Comparison of ENCODE assay signal across 17 cellular contexts in genomic region chr1:41734201-41734915, GRCh38.
"Had no signal": no experiment of that assay in that cellular context is flagged by ENCODE, and none has a peak within 500 bp of the region (broad histone marks: within the 10 kb centered on the region; RNA-seq: fewer than 3 reads in every experiment).

No MANE protein-coding gene starts in this region.

- H3K4me3 Mint-ChIP-seq: activated CD4-positive, alpha-beta memory T cell treated with anti-CD3 and anti-CD28 coated beads, Interleukin-2, amount 10 ng/mL, durations not matched to agents 7 days and 5 days; activated naive CD4-positive, alpha-beta T cell treated with anti-CD3 and anti-CD28 coated beads for 36 hours; activated T-helper 17 cell treated with anti-CD3 and anti-CD28 coated beads, Interleukin-2, amount 50 U/mL, for 72 hours had no signal

- H3K4me3 ChIP-seq: adrenal gland, esophagus squamous epithelium, heart right ventricle, left lung, tibial artery had no signal

- ATAC-seq: activated T-helper 17 cell treated with anti-CD3 and anti-CD28 coated beads, Interleukin-2, amount 50 U/mL, for 72 hours; left lung had no signal

- H3K27me3 Mint-ChIP-seq: activated CD4-positive, alpha-beta memory T cell treated with anti-CD3 and anti-CD28 coated beads, Interleukin-2, amount 10 ng/mL, durations not matched to agents 7 days and 5 days; activated T-helper 17 cell treated with anti-CD3 and anti-CD28 coated beads, Interleukin-2, amount 50 U/mL, for 72 hours had no signal

- H3K9me3 Mint-ChIP-seq: activated CD4-positive, alpha-beta memory T cell treated with anti-CD3 and anti-CD28 coated beads, Interleukin-2, amount 10 ng/mL, durations not matched to agents 7 days and 5 days; activated naive CD4-positive, alpha-beta T cell treated with anti-CD3 and anti-CD28 coated beads for 36 hours had no signal

- H3K27ac Mint-ChIP-seq: activated CD4-positive, alpha-beta memory T cell treated with anti-CD3 and anti-CD28 coated beads, Interleukin-2, amount 10 ng/mL, durations not matched to agents 7 days and 5 days; activated naive CD4-positive, alpha-beta T cell treated with anti-CD3 and anti-CD28 coated beads for 36 hours; activated T-helper 17 cell treated with anti-CD3 and anti-CD28 coated beads, Interleukin-2, amount 50 U/mL, for 72 hours; progenitor cell of endocrine pancreas had no signal

- DNase-seq: activated CD4-positive, alpha-beta memory T cell treated with anti-CD3 and anti-CD28 coated beads, Interleukin-2, amount 10 ng/mL, durations not matched to agents 7 days and 5 days; activated CD4-positive, alpha-beta T cell treated with anti-CD3 and anti-CD28 coated beads for 1 hour; activated naive CD4-positive, alpha-beta T cell treated with anti-CD3 and anti-CD28 coated beads for 36 hours; activated T-cell treated with anti-CD3 and anti-CD28 coated beads, Interleukin-2, amount 50 U/mL, for 1 hour; adrenal gland; dermis blood vessel endothelial cell; effector memory CD4-positive, alpha-beta T cell; esophagus squamous epithelium; heart right ventricle; left lung; stimulated activated naive CD4-positive, alpha-beta T cell; substantia nigra; T-helper 2 cell; tibial artery; WERI-Rb-1 had no signal

- H3K27ac ChIP-seq: adrenal gland, esophagus squamous epithelium, heart right ventricle, left lung, tibial artery, WERI-Rb-1 had no signal
